In genomic region chr4:122747883-122748282, GRCh38 we compare ENCODE assay signal across 19 cellular contexts. TPM values are rescaled to one million over a fixed set of nuclear protein-coding genes. Genes with fewer than 3 reads are reported as not detected.
A peak's percentile ranks its signal among the peaks of the same experiment; 100 is the strongest.
DNase-seq lines count a peak whose midpoint lies in the region; ATAC-seq and TF ChIP-seq lines count a peak whose summit lies in the region.
"Had no signal": no experiment of that assay in that cellular context is flagged by ENCODE, and none has a peak within 500 bp of the region (broad histone marks: within the 10 kb centered on the region; RNA-seq: fewer than 3 reads in every experiment).

No MANE protein-coding gene starts in this region.

- H3K79me2 ChIP-seq in fibroblast of lung (ENCODE audit: control insufficient read depth, insufficient read depth, low read length) (no peaks in the 10 kb centered on the region), smooth muscle cell (ENCODE audit: low read depth) (no peaks in the 10 kb centered on the region)

- H2AFZ ChIP-seq in fibroblast of lung (ENCODE audit: low read length) (no peak overlapping the region), smooth muscle cell (ENCODE audit: low read depth) (peak overlapping the region; percentile 39)

- DNase-seq in HCEC 1CT (peak; percentile 76), fibroblast of lung (ENCODE audit: low read depth in 2 of 2) (peak; percentile 72 to 85), smooth muscle cell (lab: John Stamatoyannopoulos, UW; ENCODE audit: unreplicated experiment) (no peak), DMS79 (lab: John Stamatoyannopoulos, UW) (no peak)
- DNase-seq in CD8-positive, alpha-beta memory T cell = no peak
- DNase-seq: activated naive CD4-positive, alpha-beta T cell; endodermal cell; GF-D8; head of caudate nucleus; NCI-H1694; NCI-H446 treated with DMSO at 0.1 percent for 48 hours; pancreas; stimulated activated CD4-positive, alpha-beta T cell treated with anti-CD3 and anti-CD28 coated beads, Interleukin-12 subunit alpha, Interleukin-12 subunit beta, amount 100 ng/mL, for 4 hours; stimulated activated naive CD8-positive, alpha-beta T cell treated with anti-CD3 and anti-CD28 coated beads, Interleukin-15, amount 100 ng/mL, for 72 hours; SW 1271 had no signal

- peaks cover 0 to 7% (median 4%) of the 10 kb centered on the region in 3 donors for H3K36me3 Mint-ChIP-seq in CD8-positive, alpha-beta memory T cell

- H3K36me3 ChIP-seq in fibroblast of lung (ENCODE audit: control insufficient read depth, insufficient read depth, low read length) (no peaks in the 10 kb centered on the region), smooth muscle cell (ENCODE audit: low read depth) (no peaks in the 10 kb centered on the region)
- no peaks in the 10 kb centered on the region for H3K36me3 ChIP-seq in CD8-positive, alpha-beta memory T cell (ENCODE audit: insufficient read depth, low read length)

- CTCF ChIA-PET in CD8-positive, alpha-beta memory T cell (lab: Charles Lee) = interaction anchor here (0.8 to 1.0 kb wide), 2 partner anchors 10 to 31 kb away, joined by 3 read pairs; no protein-coding TSS in a partner anchor

- no peaks in the 10 kb centered on the region for H3K27me3 ChIP-seq in fibroblast of lung (ENCODE audit: control insufficient read depth, insufficient read depth, low read length)
- no peaks in the 10 kb centered on the region for H3K27me3 ChIP-seq in smooth muscle cell (ENCODE audit: low read depth)
- H3K27me3 ChIP-seq in CD8-positive, alpha-beta memory T cell (ENCODE audit: insufficient read depth, low read length, poor library complexity, severe bottlenecking) = no peaks in the 10 kb centered on the region
- H3K27me3 ChIP-seq: pancreas had no signal

- no peaks in the 10 kb centered on the region for H3F3A ChIP-seq in smooth muscle cell (ENCODE audit: low read depth)

- H4K20me1 ChIP-seq in fibroblast of lung (ENCODE audit: control insufficient read depth, extremely low read depth, insufficient read depth, low read length) = no peaks in the 10 kb centered on the region
- H4K20me1 ChIP-seq in smooth muscle cell (ENCODE audit: low read depth) = no peaks in the 10 kb centered on the region

- POLR2A ChIA-PET in CD8-positive, alpha-beta memory T cell (lab: Charles Lee) = no interaction called here

- H3K27ac Mint-ChIP-seq in CD8-positive, alpha-beta memory T cell = no peak overlapping the region
- H3K27ac Mint-ChIP-seq: brain; endodermal cell; stimulated activated naive CD8-positive, alpha-beta T cell treated with anti-CD3 and anti-CD28 coated beads, Interleukin-15, amount 100 ng/mL, for 72 hours had no signal

- H3K9ac ChIP-seq in fibroblast of lung (ENCODE audit: insufficient read depth, low read length) (no peak overlapping the region), smooth muscle cell (ENCODE audit: low read depth) (no peak overlapping the region)
- H3K9ac ChIP-seq: KMS-11 had no signal

- no peak overlapping the region for H3K4me3 Mint-ChIP-seq in CD8-positive, alpha-beta memory T cell
- H3K4me3 Mint-ChIP-seq: brain; endodermal cell; stimulated activated naive CD8-positive, alpha-beta T cell treated with anti-CD3 and anti-CD28 coated beads, Interleukin-15, amount 100 ng/mL, for 72 hours had no signal

- H3K9me3 ChIP-seq in fibroblast of lung (ENCODE audit: control insufficient read depth, insufficient read depth, low read depth, low read length) (no peaks in the 10 kb centered on the region), smooth muscle cell (replicated peaks; ENCODE audit: low read depth) (no peaks in the 10 kb centered on the region)
- H3K9me3 ChIP-seq in CD8-positive, alpha-beta memory T cell (ENCODE audit: low read length) = no peaks in the 10 kb centered on the region
- H3K9me3 ChIP-seq: pancreas had no signal

- no peak overlapping the region for H3K4me2 ChIP-seq in fibroblast of lung (ENCODE audit: extremely low read depth, insufficient read depth, low read length)
- H3K4me2 ChIP-seq in smooth muscle cell = no peak overlapping the region

- H3K4me1 Mint-ChIP-seq in CD8-positive, alpha-beta memory T cell = peaks cover 0 to 10% (median 6%) of the 10 kb centered on the region in 3 donors
- H3K4me1 Mint-ChIP-seq: brain, endodermal cell had no signal

- TF ChIP-seq CTCF in fibroblast of lung (conservative IDR thresholded peaks at IDR 0.05 in 1 of 2, IDR thresholded peaks at IDR 0.05 in 1 of 2; ENCODE audit: low read depth in 1 of 2, low read length in 2 of 2) (no peak), smooth muscle cell (IDR thresholded peaks at IDR 0.05; ENCODE audit: borderline replicate concordance, insufficient read depth, poor library complexity, severe bottlenecking) (no peak)

- ATAC-seq in SK-N-SH treated with all-trans-retinoic acid at 6 μM for 48 hours = peak; percentile 67
- no peak for ATAC-seq in HG02973 (IDR thresholded peaks at IDR 0.05; ENCODE audit: unreplicated experiment)
- ATAC-seq: pancreas; stimulated activated naive CD8-positive, alpha-beta T cell treated with anti-CD3 and anti-CD28 coated beads, Interleukin-15, amount 100 ng/mL, for 72 hours had no signal

- no peaks in the 10 kb centered on the region for H3K9me3 Mint-ChIP-seq in CD8-positive, alpha-beta memory T cell
- H3K9me3 Mint-ChIP-seq: endodermal cell; stimulated activated naive CD8-positive, alpha-beta T cell treated with anti-CD3 and anti-CD28 coated beads, Interleukin-15, amount 100 ng/mL, for 72 hours had no signal

- H3K4me3 ChIP-seq in fibroblast of lung (replicated peaks in 1 of 4; ENCODE audit: control extremely low read depth in 1 of 4, insufficient read depth in 1 of 4, low read depth in 3 of 4, low read length in 4 of 4) = no peak overlapping the region
- H3K4me3 ChIP-seq in smooth muscle cell = no peak overlapping the region
- H3K4me3 ChIP-seq in CD8-positive, alpha-beta memory T cell (ENCODE audit: low read length) = no peak overlapping the region
- H3K4me3 ChIP-seq: pancreas had no signal

- no peak overlapping the region for H3K27ac ChIP-seq in fibroblast of lung (ENCODE audit: insufficient read depth, low read length)
- H3K27ac ChIP-seq in smooth muscle cell (ENCODE audit: low read depth) = no peak overlapping the region
- no peak overlapping the region for H3K27ac ChIP-seq in CD8-positive, alpha-beta memory T cell (ENCODE audit: low read depth, low read length)
- H3K27ac ChIP-seq: KMS-11, pancreas had no signal

- peaks cover 6 to 31% of the 10 kb centered on the region in 2 donors for H3K27me3 Mint-ChIP-seq in CD8-positive, alpha-beta memory T cell
- H3K27me3 Mint-ChIP-seq: brain had no signal

- H3K4me1 ChIP-seq in fibroblast of lung (ENCODE audit: control insufficient read depth, extremely low read depth, insufficient read depth, low read length) (peaks cover 2% of the 10 kb centered on the region), smooth muscle cell (ENCODE audit: low read depth) (no peaks in the 10 kb centered on the region)
- H3K4me1 ChIP-seq in CD8-positive, alpha-beta memory T cell (ENCODE audit: insufficient read depth, low read length) = no peaks in the 10 kb centered on the region
- H3K4me1 ChIP-seq: pancreas had no signal

- WGBS in smooth muscle cell (ENCODE audit: low lambda C conversion rate) = 92% methylated on average over 1 of the region's 1 CpG

TF ChIP-seq in SK-N-SH treated with all-trans-retinoic acid at 6 μM for 48 hours, 23 proteins besides CTCF, POLR2A, EP300 and RAD21:
- no peak for TF ChIP-seq PATZ1 (CRISPR knock-in tag; IDR thresholded peaks at IDR 0.05; ENCODE audit: borderline replicate concordance)

RNA-seq across cellular contexts. Expression of gene BBS12, which starts 15.4 kb away (rescaled TPM):
- total RNA-seq in fibroblast of lung = 7.4 and 8.4 TPM in 2 replicates
- polyA plus RNA-seq in fibroblast of lung = 1.5 and 3.6 TPM in 2 replicates
- 2.0 and 3.3 TPM in 2 replicates for polyA plus RNA-seq in fibroblast of lung (2012)
- 1.1 TPM in 1 of 2 replicates, not detected in the other for polyA minus RNA-seq in fibroblast of lung (ENCODE audit: low replicate concordance)
- 3.0 and 3.6 TPM in 2 replicates for total RNA-seq in smooth muscle cell
- 2.7 and 3.7 TPM in 2 replicates for polyA plus RNA-seq in smooth muscle cell
- total RNA-seq in CD8-positive, alpha-beta memory T cell = 1 to 10 TPM; 1.7 to 2.1 TPM
- polyA plus RNA-seq in CD8-positive, alpha-beta memory T cell = 1.8 TPM

Comparison
In these comparisons a context has a peak if more than half of its experiments do, and no peak if none do; other contexts are left out.
1. DNase-seq: peak in HCEC 1CT (single experiment) and fibroblast of lung (2 of 2); none in smooth muscle cell (single experiment), DMS79 (single experiment) and CD8-positive, alpha-beta memory T cell (0 of 5).